Comparison of ENCODE assay signal across 19 cellular contexts in the genomic region with DNA sequence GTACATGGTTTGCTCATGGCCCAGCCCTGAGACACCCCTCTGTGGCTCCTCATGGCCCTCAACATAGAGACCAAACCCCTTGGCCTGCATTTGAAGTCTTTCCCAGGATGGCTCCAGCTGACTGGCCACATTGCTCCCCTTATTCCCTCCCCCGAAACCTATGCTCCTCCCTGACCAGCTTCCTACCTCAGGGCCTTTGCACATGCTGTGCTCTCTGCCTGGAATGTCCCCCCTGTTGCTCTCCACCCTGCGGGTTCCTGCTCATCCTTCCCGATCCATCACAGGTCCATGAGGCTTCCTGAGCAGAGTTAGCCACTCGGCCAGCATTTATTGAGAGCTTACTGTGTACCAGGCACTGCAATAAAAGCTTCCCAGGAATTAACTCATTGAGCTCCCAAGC.
DNase-seq lines count a peak whose midpoint lies in the region; ATAC-seq, FAIRE-seq and TF ChIP-seq lines count a peak whose summit lies in the region.
"Had no signal": no experiment of that assay in that cellular context is flagged by ENCODE, and none has a peak within 500 bp of the region (broad histone marks: within the 10 kb centered on the region; RNA-seq: fewer than 3 reads in every experiment).

No MANE protein-coding gene starts in this region.

- DNase-seq in left ventricle myocardium inferior: no peak
- DNase-seq in Right ventricle myocardium superior: no peak
- no peak for DNase-seq in bronchial epithelial cell (ENCODE audit: low read depth)
- DNase-seq in NCI-H748 (lab: John Stamatoyannopoulos, UW; ENCODE audit: unreplicated experiment): no peak
- DNase-seq in UCSD-AML1 (lab: John Stamatoyannopoulos, UW; ENCODE audit: unreplicated experiment): no peak
- DNase-seq: DMS 273 treated with DMSO at 0.1 percent for 48 hours, GF-D8, GM23248, KBM-7, NCI-H1436, NCI-H2029, NCI-H446 treated with DMSO at 0.1 percent for 48 hours, NCI-H748 treated with DMSO at 0.1 percent for 48 hours, PC-9 had no signal

- intact Hi-C loops in left ventricle myocardium inferior (cut with micrococcal nuclease) (no loop called here), Right ventricle myocardium superior (cut with DNase I) (no loop called here)

- ATAC-seq in Right ventricle myocardium superior (ENCODE audit: poor library complexity) (no peak), GM19452 (IDR thresholded peaks at IDR 0.05; ENCODE audit: unreplicated experiment) (no peak)

- no peaks in the 10 kb centered on the region for H3K9me3 ChIP-seq in left ventricle myocardium inferior (replicated peaks)

- H3K4me3 ChIP-seq in left ventricle myocardium inferior: no peak overlapping the region
- H3K4me3 ChIP-seq in bronchial epithelial cell (ENCODE audit: low read depth, low read length): no peak overlapping the region
- H3K4me3 ChIP-seq in rectal smooth muscle tissue (ENCODE audit: low read length): no peak overlapping the region
- H3K4me3 ChIP-seq: GM23248, PC-9 had no signal

- H3K4me1 ChIP-seq in left ventricle myocardium inferior (peaks cover 57% of the 10 kb centered on the region), rectal smooth muscle tissue (ENCODE audit: control insufficient read depth, insufficient read depth, low read length) (peaks cover 15% of the 10 kb centered on the region)

- peak; percentile 62 for FAIRE-seq in bronchial epithelial cell (lab: Jason Lieb, UNC)
- FAIRE-seq: GM12891, GM18507 had no signal

- H3K36me3 ChIP-seq in left ventricle myocardium inferior (no peaks in the 10 kb centered on the region), bronchial epithelial cell (ENCODE audit: control insufficient read depth, insufficient read depth, low read length) (no peaks in the 10 kb centered on the region), rectal smooth muscle tissue (ENCODE audit: control insufficient read depth, insufficient read depth, low read length) (no peaks in the 10 kb centered on the region)

- TF ChIP-seq CTCF in left ventricle myocardium inferior (IDR thresholded peaks at IDR 0.05; ENCODE audit: borderline replicate concordance): no peak
- TF ChIP-seq CTCF in bronchial epithelial cell (IDR thresholded peaks at IDR 0.05; ENCODE audit: insufficient read depth, low read length, severe bottlenecking): no peak

- no peak overlapping the region for H3K9ac ChIP-seq in rectal smooth muscle tissue (ENCODE audit: low read length)
- H3K9ac ChIP-seq: GM23248 had no signal

- no peaks in the 10 kb centered on the region for H3K27me3 ChIP-seq in left ventricle myocardium inferior (ENCODE audit: low read depth)
- H3K27me3 ChIP-seq in bronchial epithelial cell (ENCODE audit: control insufficient read depth, insufficient read depth, low read length): no peaks in the 10 kb centered on the region
- no peaks in the 10 kb centered on the region for H3K27me3 ChIP-seq in rectal smooth muscle tissue (ENCODE audit: control insufficient read depth, insufficient read depth, low read length)

- H3K27ac ChIP-seq in left ventricle myocardium inferior (replicated peaks) (peak overlapping the region; percentile 87), rectal smooth muscle tissue (ENCODE audit: low read depth, low read length) (peak overlapping the region; percentile 53)
- H3K27ac ChIP-seq: C4-2B, GM23248, PC-9 had no signal
